Comparison of ENCODE assay signal across 22 cellular contexts in genomic region chr5:66538126-66538525, GRCh38. TPM values are rescaled to one million over a fixed set of nuclear protein-coding genes. Genes with fewer than 3 reads are reported as not detected.
DNase-seq lines count a peak whose midpoint lies in the region; ATAC-seq, FAIRE-seq and TF ChIP-seq lines count a peak whose summit lies in the region.
"Had no signal": no experiment of that assay in that cellular context is flagged by ENCODE, and none has a peak within 500 bp of the region (broad histone marks: within the 10 kb centered on the region; RNA-seq: fewer than 3 reads in every experiment).

No MANE protein-coding gene starts in this region.

- H3K4me3 Mint-ChIP-seq in activated CD4-positive, alpha-beta T cell treated with anti-CD3 and anti-CD28 coated beads, Interleukin-2, amount 10 ng/mL, durations not matched to agents 24 days and 14 days = no peak overlapping the region
- H3K4me3 Mint-ChIP-seq in astrocyte (ENCODE audit: unreplicated experiment) = no peak overlapping the region
- no peak overlapping the region for H3K4me3 Mint-ChIP-seq in stimulated activated effector memory CD8-positive, alpha-beta T cell treated with anti-CD3 and anti-CD28 coated beads, Interleukin-12 subunit alpha, Interleukin-12 subunit beta, amount 100 ng/mL, for 72 hours
- H3K4me3 Mint-ChIP-seq: CD14-positive monocyte; CD4-positive, alpha-beta memory T cell had no signal

- ATAC-seq in stimulated activated effector memory CD8-positive, alpha-beta T cell treated with anti-CD3 and anti-CD28 coated beads, Interleukin-12 subunit alpha, Interleukin-12 subunit beta, amount 100 ng/mL, for 72 hours = peak; percentile 29
- no peak for ATAC-seq in psoas muscle
- ATAC-seq: A549 had no signal

- TF ChIP-seq CTCF in astrocyte (IDR thresholded peaks at IDR 0.05; ENCODE audit: insufficient read depth, low read depth, low read length) = no peak
- TF ChIP-seq CTCF in psoas muscle (IDR thresholded peaks at IDR 0.05) = no peak

- H3K27ac ChIP-seq in astrocyte (ENCODE audit: low read depth, low read length) (no peak overlapping the region), psoas muscle (no peak overlapping the region), caudate nucleus (ENCODE audit: low read depth, low read length) (no peak overlapping the region)
- H3K27ac ChIP-seq: 22Rv1, A549, BLaER1, GM23248, HL-60 had no signal

- no peak overlapping the region for H3K4me2 ChIP-seq in astrocyte (ENCODE audit: low read length)
- H3K4me2 ChIP-seq: A549, BLaER1 had no signal

- no peak for FAIRE-seq in astrocyte (lab: Jason Lieb, UNC)
- FAIRE-seq: A549, GM12892, GM18507 had no signal

- H3K36me3 ChIP-seq in astrocyte (ENCODE audit: insufficient read depth, low read length) (no peaks in the 10 kb centered on the region), psoas muscle (ENCODE audit: insufficient read depth in 1 of 2, low read depth in 1 of 2) (no peaks in the 10 kb centered on the region)
- H3K36me3 ChIP-seq: BLaER1, HAP-1 had no signal

- no peak overlapping the region for H3K9ac ChIP-seq in astrocyte (ENCODE audit: low read length)
- H3K9ac ChIP-seq: BLaER1, GM23248 had no signal

- H3K36me3 Mint-ChIP-seq in activated CD4-positive, alpha-beta T cell treated with anti-CD3 and anti-CD28 coated beads, Interleukin-2, amount 10 ng/mL, durations not matched to agents 24 days and 14 days (ENCODE audit: low read depth) = no peaks in the 10 kb centered on the region
- no peaks in the 10 kb centered on the region for H3K36me3 Mint-ChIP-seq in astrocyte (ENCODE audit: low read depth, unreplicated experiment)
- no peaks in the 10 kb centered on the region for H3K36me3 Mint-ChIP-seq in stimulated activated effector memory CD8-positive, alpha-beta T cell treated with anti-CD3 and anti-CD28 coated beads, Interleukin-12 subunit alpha, Interleukin-12 subunit beta, amount 100 ng/mL, for 72 hours
- H3K36me3 Mint-ChIP-seq: CD14-positive monocyte; CD4-positive, alpha-beta memory T cell had no signal

- H3K27ac Mint-ChIP-seq in activated CD4-positive, alpha-beta T cell treated with anti-CD3 and anti-CD28 coated beads, Interleukin-2, amount 10 ng/mL, durations not matched to agents 24 days and 14 days = no peak overlapping the region
- H3K27ac Mint-ChIP-seq in astrocyte (ENCODE audit: unreplicated experiment) = peak overlapping the region; percentile 51
- no peak overlapping the region for H3K27ac Mint-ChIP-seq in stimulated activated effector memory CD8-positive, alpha-beta T cell treated with anti-CD3 and anti-CD28 coated beads, Interleukin-12 subunit alpha, Interleukin-12 subunit beta, amount 100 ng/mL, for 72 hours
- H3K27ac Mint-ChIP-seq: CD14-positive monocyte; CD4-positive, alpha-beta memory T cell had no signal

- peaks cover 3% of the 10 kb centered on the region for H3K27me3 Mint-ChIP-seq in activated CD4-positive, alpha-beta T cell treated with anti-CD3 and anti-CD28 coated beads, Interleukin-2, amount 10 ng/mL, durations not matched to agents 24 days and 14 days
- peaks cover 2% of the 10 kb centered on the region for H3K27me3 Mint-ChIP-seq in astrocyte (ENCODE audit: low read depth, unreplicated experiment)

- H3K4me1 Mint-ChIP-seq in activated CD4-positive, alpha-beta T cell treated with anti-CD3 and anti-CD28 coated beads, Interleukin-2, amount 10 ng/mL, durations not matched to agents 24 days and 14 days = peaks cover 9% of the 10 kb centered on the region
- H3K4me1 Mint-ChIP-seq in astrocyte (ENCODE audit: low read depth, unreplicated experiment) = peaks cover 15% of the 10 kb centered on the region
- no peaks in the 10 kb centered on the region for H3K4me1 Mint-ChIP-seq in stimulated activated effector memory CD8-positive, alpha-beta T cell treated with anti-CD3 and anti-CD28 coated beads, Interleukin-12 subunit alpha, Interleukin-12 subunit beta, amount 100 ng/mL, for 72 hours
- H3K4me1 Mint-ChIP-seq: CD14-positive monocyte; CD4-positive, alpha-beta memory T cell had no signal

- no peaks in the 10 kb centered on the region for H4K20me1 ChIP-seq in astrocyte (ENCODE audit: insufficient read depth, low read length)
- H4K20me1 ChIP-seq: BLaER1 had no signal

- peak; percentile 41 for DNase-seq in activated CD4-positive, alpha-beta T cell treated with anti-CD3 and anti-CD28 coated beads, Interleukin-2, amount 10 ng/mL, durations not matched to agents 24 days and 14 days
- no peak for DNase-seq in activated CD4-positive, alpha-beta T cell treated with anti-CD3 and anti-CD28 coated beads, Interleukin-2, amount 50 U/mL, for 4 hours
- DNase-seq in NCI-H226 (peak; percentile 16), astrocyte (ENCODE audit: low read depth) (no peak), psoas muscle (no peak), occipital lobe (lab: John Stamatoyannopoulos, UW) (no peak), caudate nucleus (lab: John Stamatoyannopoulos, UW) (no peak)
- DNase-seq in stimulated activated effector memory CD8-positive, alpha-beta T cell treated with anti-CD3 and anti-CD28 coated beads, Interleukin-12 subunit alpha, Interleukin-12 subunit beta, amount 100 ng/mL, for 72 hours (ENCODE audit: low spot score in 2 of 2) = no peak
- DNase-seq: AML-193; CD4-positive, alpha-beta memory T cell; DMS153; DMS79; GDM1 had no signal

- H2AFZ ChIP-seq in astrocyte (ENCODE audit: low read depth, low read length) = no peak overlapping the region
- H2AFZ ChIP-seq: GM23248 had no signal

- no peaks in the 10 kb centered on the region for H3K9me3 ChIP-seq in astrocyte (ENCODE audit: insufficient read depth, low read depth, low read length)
- H3K9me3 ChIP-seq in psoas muscle = no peaks in the 10 kb centered on the region
- H3K9me3 ChIP-seq: A549, BLaER1, HAP-1 had no signal

- no peaks in the 10 kb centered on the region for H3K79me2 ChIP-seq in astrocyte (ENCODE audit: insufficient read depth, low read length)

- no peaks in the 10 kb centered on the region for H3K9me3 Mint-ChIP-seq in activated CD4-positive, alpha-beta T cell treated with anti-CD3 and anti-CD28 coated beads, Interleukin-2, amount 10 ng/mL, durations not matched to agents 24 days and 14 days
- no peaks in the 10 kb centered on the region for H3K9me3 Mint-ChIP-seq in astrocyte (ENCODE audit: unreplicated experiment)
- H3K9me3 Mint-ChIP-seq in stimulated activated effector memory CD8-positive, alpha-beta T cell treated with anti-CD3 and anti-CD28 coated beads, Interleukin-12 subunit alpha, Interleukin-12 subunit beta, amount 100 ng/mL, for 72 hours = no peaks in the 10 kb centered on the region
- H3K9me3 Mint-ChIP-seq: CD4-positive, alpha-beta memory T cell had no signal

- H3K4me3 ChIP-seq in astrocyte (ENCODE audit: insufficient read depth, low read depth, low read length) (no peak overlapping the region), psoas muscle (no peak overlapping the region)
- H3K4me3 ChIP-seq: A549, BLaER1, GM23248, HAP-1 had no signal

- H3K27me3 ChIP-seq in astrocyte (ENCODE audit: insufficient read depth, low read length) (no peaks in the 10 kb centered on the region), psoas muscle (ENCODE audit: insufficient read depth in 3 of 3, low read length in 2 of 3) (no peaks in the 10 kb centered on the region)
- H3K27me3 ChIP-seq: BLaER1 had no signal

- intact Hi-C loops in activated CD4-positive, alpha-beta T cell treated with anti-CD3 and anti-CD28 coated beads, Interleukin-2, amount 10 ng/mL, durations not matched to agents 24 days and 14 days (cut with micrococcal nuclease) = no loop called here
- intact Hi-C loops in psoas muscle (cut with DNase I) = no loop called here

- H3K4me1 ChIP-seq in astrocyte (ENCODE audit: insufficient read depth, low read length) = no peaks in the 10 kb centered on the region
- H3K4me1 ChIP-seq in psoas muscle = no peaks in the 10 kb centered on the region
- H3K4me1 ChIP-seq: A549, BLaER1, HAP-1 had no signal

RNA-seq across cellular contexts. Expression of gene MAST4, which starts 58.1 kb away (rescaled TPM):
- 16.1 and 18.3 TPM in 2 replicates for total RNA-seq in activated CD4-positive, alpha-beta T cell treated with anti-CD3 and anti-CD28 coated beads, Interleukin-2, amount 10 ng/mL, durations not matched to agents 24 days and 14 days
- 16.0 and 22.3 TPM in 2 replicates for total RNA-seq in astrocyte
- total RNA-seq in psoas muscle = 100 to 1,000 TPM in 1 of 4 donors, 10 to 100 TPM in 2, 1 to 10 TPM in 1; 9.8 to 123 (median 20.5) TPM
- polyA plus RNA-seq in psoas muscle = 10 to 100 TPM in 1 of 3 donors, 1 to 10 TPM in 2; 3.2 to 12.1 (median 4.0) TPM
- total RNA-seq in occipital lobe = 13.6 TPM

Comparison
In these comparisons a context has a peak if more than half of its experiments do, and no peak if none do; other contexts are left out.
1. DNase-seq: peak in activated CD4-positive, alpha-beta T cell treated with anti-CD3 and anti-CD28 coated beads, Interleukin-2, amount 10 ng/mL, durations not matched to agents 24 days and 14 days (single experiment) and NCI-H226 (single experiment); none in activated CD4-positive, alpha-beta T cell treated with anti-CD3 and anti-CD28 coated beads, Interleukin-2, amount 50 U/mL, for 4 hours (0 of 2), astrocyte (single experiment), stimulated activated effector memory CD8-positive, alpha-beta T cell treated with anti-CD3 and anti-CD28 coated beads, Interleukin-12 subunit alpha, Interleukin-12 subunit beta, amount 100 ng/mL, for 72 hours (0 of 2), psoas muscle (0 of 2), occipital lobe (single experiment) and caudate nucleus (0 of 61).